ENCODE assay signal across 8 cellular contexts in genomic region chr16:21656795-21657768, GRCh38. TPM values are rescaled to one million over a fixed set of nuclear protein-coding genes. Genes with fewer than 3 reads are reported as not detected.
DNase-seq lines count a peak whose midpoint lies in the region; ATAC-seq and TF ChIP-seq lines count a peak whose summit lies in the region.

No MANE protein-coding gene starts in this region.

- DNase-seq in A172 (ENCODE audit: low spot score) (peak; percentile 52), DMS53 (lab: John Stamatoyannopoulos, UW) (peak; percentile 65), IMR-90 (peak; percentile 67), SK-N-DZ (ENCODE audit: low spot score) (peak; percentile 53), colonic mucosa (peak; percentile 38), memory B cell (ENCODE audit: low spot score in 2 of 2) (peak; percentile 28 to 58)
- DNase-seq in stimulated activated CD4-positive, alpha-beta T cell treated with anti-CD3 and anti-CD28 coated beads, Interleukin-2, amount 100 ng/mL, for 24 hours: no peak

- WGBS in IMR-90 (ENCODE audit: extremely low coverage in 2 of 2, insufficient read length in 1 of 2), 2 experiments: no CpG with 5 or more reads among the region's 4 CpGs

- H2BK5ac ChIP-seq in IMR-90 (ENCODE audit: low read depth, low read length, poor library complexity, severe bottlenecking): no peak overlapping the region

- no peak overlapping the region for H2AFZ ChIP-seq in IMR-90 (replicated peaks; ENCODE audit: low read length, poor library complexity)

- in situ Hi-C loops in IMR-90 (cut with MboI; ENCODE audit: low sequenced_read_pairs): loop anchor here (10.0 kb wide), 1 partner anchor 62 kb away; the partner anchor contains the start of gene METTL9

- H3K4me3 ChIP-seq in IMR-90 (ENCODE audit: insufficient read depth, low read depth, low read length): no peak overlapping the region
- H3K4me3 ChIP-seq in colonic mucosa: no peak overlapping the region

- no peak overlapping the region for H2AK5ac ChIP-seq in IMR-90 (ENCODE audit: low read depth, low read length)

- H3K9me3 Mint-ChIP-seq in memory B cell: no peaks in the 10 kb centered on the region

- POLR2A ChIA-PET in IMR-90 (lab: Charles Lee; ENCODE audit: unreplicated experiment): no interaction called here

- no peaks in the 10 kb centered on the region for H4K20me1 ChIP-seq in IMR-90 (ENCODE audit: insufficient read depth, low read length)

- peak; percentile 71 for TF ChIP-seq RAD21 in IMR-90 (IDR thresholded peaks at IDR 0.05; ENCODE audit: low read length)

- H3K79me1 ChIP-seq in IMR-90 (ENCODE audit: low read depth in 1 of 2, low read length in 2 of 2): peaks cover 3 to 6% of the 10 kb centered on the region in 2 experiments; a peak in 2 of 4 replicates

- H4K8ac ChIP-seq in IMR-90 (ENCODE audit: low read depth in 2 of 2, low read length in 2 of 2): no peak overlapping the region

- BruUV-seq in IMR-90 (replicated peaks; lab: Mats Ljungman, UMichigan): no TSS peak

- peaks cover 33% of the 10 kb centered on the region for H3K4me1 Mint-ChIP-seq in memory B cell

- H3K4me2 ChIP-seq in IMR-90 (ENCODE audit: low read depth, low read length): no peak overlapping the region

- no peaks in the 10 kb centered on the region; the same call in 1 of the 2 replicates for H3K4me1 ChIP-seq in IMR-90 (ENCODE audit: control insufficient read depth, insufficient read depth, low read length)
- peaks cover 11% of the 10 kb centered on the region for H3K4me1 ChIP-seq in colonic mucosa

- H3K27me3 ChIP-seq in IMR-90 (ENCODE audit: control insufficient read depth, insufficient read depth, low read length): no peaks in the 10 kb centered on the region
- H3K27me3 ChIP-seq in colonic mucosa: no peaks in the 10 kb centered on the region

- H3K27me3 Mint-ChIP-seq in memory B cell: no peaks in the 10 kb centered on the region

- no peak overlapping the region for H3K14ac ChIP-seq in IMR-90 (replicated peaks; ENCODE audit: low read depth, low read length)

- H3K27ac ChIP-seq in IMR-90 (ENCODE audit: insufficient read depth, low read length) (no peak overlapping the region), colonic mucosa (peak overlapping the region; percentile 24)

- dilution Hi-C loops in IMR-90 (cut with HindIII; ENCODE audit: low sequenced_read_pairs, unreplicated experiment): no loop called here

- peak; percentile 82 for TF ChIP-seq CTCF in IMR-90 (conservative IDR thresholded peaks at IDR 0.05; ENCODE audit: low read depth, low read length)
- TF ChIP-seq CTCF in colonic mucosa (IDR thresholded peaks at IDR 0.05): peak; percentile 79

- no peaks in the 10 kb centered on the region for H3K9me1 ChIP-seq in IMR-90 (ENCODE audit: insufficient read depth, low read length)

- no peak overlapping the region for H2BK15ac ChIP-seq in IMR-90 (ENCODE audit: low read depth, low read length)

- no peak overlapping the region for H3K18ac ChIP-seq in IMR-90 (ENCODE audit: low read depth, low read length)

- H3K27ac Mint-ChIP-seq in memory B cell: peak overlapping the region; percentile 22

- TF ChIP-seq POLR2A in IMR-90 (IDR thresholded peaks at IDR 0.05; ENCODE audit: low read depth, low read length): no peak

- H2BK20ac ChIP-seq in IMR-90 (ENCODE audit: low read depth, low read length): no peak overlapping the region

- H3K36me3 ChIP-seq in IMR-90 (ENCODE audit: control insufficient read depth, insufficient read depth, low read length) (peaks cover 3% of the 10 kb centered on the region), colonic mucosa (no peaks in the 10 kb centered on the region)

- no peak overlapping the region for H4K5ac ChIP-seq in IMR-90 (ENCODE audit: low read depth, low read length)

- no peak overlapping the region for H3K56ac ChIP-seq in IMR-90 (ENCODE audit: extremely low read depth, insufficient read depth, low read length)

- H3K4ac ChIP-seq in IMR-90 (ENCODE audit: low read depth, low read length): no peak overlapping the region

- no peak overlapping the region for H2AK9ac ChIP-seq in IMR-90 (replicated peaks; ENCODE audit: low read depth, low read length, poor library complexity)

- H4K91ac ChIP-seq in IMR-90 (ENCODE audit: insufficient read depth, low read depth, low read length): no peak overlapping the region

- CTCF ChIA-PET in IMR-90 (lab: Yijun Ruan, JAX): interaction anchor here (0.5 to 1.6 kb wide), 17 partner anchors 9 to 1257 kb away, joined by 3 to 19 read pairs (median 4); no protein-coding TSS in a partner anchor

- intact Hi-C loops in IMR-90 (cut with micrococcal nuclease): loop anchor here (5.0 kb wide), 2 partner anchors 50 to 530 kb away; no protein-coding TSS in a partner anchor
- intact Hi-C loops in colonic mucosa (cut with DNase I): loop anchor here (2.0 kb wide), 1 partner anchor 52 kb away; no protein-coding TSS in a partner anchor

- H3K9ac ChIP-seq in IMR-90 (ENCODE audit: low read depth, low read length) (no peak overlapping the region), colonic mucosa (ENCODE audit: low read depth in 2 of 2, low read length in 2 of 2) (no peak overlapping the region)

- no peak overlapping the region for H2BK120ac ChIP-seq in IMR-90 (ENCODE audit: low read depth, low read length)

- peaks cover 7% of the 10 kb centered on the region for H3K36me3 Mint-ChIP-seq in memory B cell

- no peak overlapping the region for H3K23ac ChIP-seq in IMR-90 (ENCODE audit: low read depth, low read length)

- peak overlapping the region; percentile 56 for H3K4me3 Mint-ChIP-seq in memory B cell

- peak; percentile 68 for ATAC-seq in IMR-90 (ENCODE audit: low read depth)
- ATAC-seq in memory B cell (ENCODE audit: low read depth): peak; percentile 90
- no peak for ATAC-seq in HG03521 (IDR thresholded peaks at IDR 0.05; ENCODE audit: unreplicated experiment)

- H3K9me3 ChIP-seq in IMR-90 (ENCODE audit: control insufficient read depth, insufficient read depth, low read length): no peaks in the 10 kb centered on the region
- H3K9me3 ChIP-seq in colonic mucosa: no peaks in the 10 kb centered on the region

TF ChIP-seq in IMR-90, 13 proteins besides CTCF, POLR2A, EP300 and RAD21:
- TF ChIP-seq RCOR1 (IDR thresholded peaks at IDR 0.05; ENCODE audit: insufficient replicate concordance, low read length) (no peak), SMC3 (IDR thresholded peaks at IDR 0.05; ENCODE audit: low read depth, low read length) (peak; percentile 68)

RNA-seq across cellular contexts. Expression of gene IGSF6, which starts 4.7 kb away (rescaled TPM):
- not detected in 2 replicates for total RNA-seq in A172 (2014; rRNA removed; shearing (Covaris generic))
- total RNA-seq in IMR-90 (2012; rRNA removed) (not detected in 2 replicates), colonic mucosa (1 to 10 TPM; 2.7 to 4.7 TPM)
- not detected in 2 replicates for polyA plus RNA-seq in IMR-90 (2012; rRNA removed)
- polyA plus RNA-seq in IMR-90 (2012; cell fraction: cytosol; rRNA removed): not detected in 2 replicates
- not detected in 2 replicates for polyA plus RNA-seq in IMR-90 (2012; cell fraction: nucleus; rRNA removed; ENCODE audit: low replicate concordance)
- polyA plus RNA-seq in SK-N-DZ (2014; cell fraction: cytosol; rRNA removed): not detected in 2 replicates
- not detected in 2 replicates for polyA plus RNA-seq in SK-N-DZ (2014; cell fraction: nucleus; rRNA removed)

RNA-seq across cellular contexts. Expression of gene OTOA, which starts 6.7 kb away (rescaled TPM):
- total RNA-seq in A172 (2014; rRNA removed; shearing (Covaris generic)): 0.09 TPM in 1 of 2 replicates, not detected in the other
- total RNA-seq in IMR-90 (2012; rRNA removed) (not detected in 2 replicates), colonic mucosa (not detected)
- 0.02 TPM in 1 of 2 replicates, not detected in the other for polyA plus RNA-seq in IMR-90 (2012; rRNA removed)
- not detected in 2 replicates for polyA plus RNA-seq in IMR-90 (2012; cell fraction: cytosol; rRNA removed)
- 0.02 and 0.05 TPM in 2 replicates for polyA plus RNA-seq in IMR-90 (2012; cell fraction: nucleus; rRNA removed; ENCODE audit: low replicate concordance)
- not detected in 2 replicates for polyA plus RNA-seq in SK-N-DZ (2014; cell fraction: cytosol; rRNA removed)
- 0.37 TPM in 1 of 2 replicates, not detected in the other for polyA plus RNA-seq in SK-N-DZ (2014; cell fraction: nucleus; rRNA removed)

RNA-seq across cellular contexts. Expression of gene METTL9, which starts 57.7 kb away (rescaled TPM):
- total RNA-seq in A172 (2014; rRNA removed; shearing (Covaris generic)): 120 and 133 TPM in 2 replicates
- total RNA-seq in IMR-90 (2012; rRNA removed): 95.5 and 95.8 TPM in 2 replicates
- polyA plus RNA-seq in IMR-90 (2012; rRNA removed): 43.1 and 54.8 TPM in 2 replicates
- polyA plus RNA-seq in IMR-90 (2012; cell fraction: cytosol; rRNA removed): 37.1 and 40.0 TPM in 2 replicates
- 10.7 and 20.6 TPM in 2 replicates for polyA plus RNA-seq in IMR-90 (2012; cell fraction: nucleus; rRNA removed; ENCODE audit: low replicate concordance)
- 244 and 259 TPM in 2 replicates for polyA plus RNA-seq in SK-N-DZ (2014; cell fraction: cytosol; rRNA removed)
- 156 TPM in 2 replicates for polyA plus RNA-seq in SK-N-DZ (2014; cell fraction: nucleus; rRNA removed)
- total RNA-seq in colonic mucosa: 10 to 100 TPM; 83.7 to 90.6 TPM

Comparison
In these comparisons a context has a peak if more than half of its experiments do, and no peak if none do; other contexts are left out.
1. DNase-seq: peak in A172 (single experiment), DMS53 (single experiment), IMR-90 (single experiment), SK-N-DZ (single experiment), colonic mucosa (single experiment) and memory B cell (2 of 2); none in stimulated activated CD4-positive, alpha-beta T cell treated with anti-CD3 and anti-CD28 coated beads, Interleukin-2, amount 100 ng/mL, for 24 hours (0 of 2).